18 cellular contexts compared by ENCODE assay signal in the genomic region with DNA sequence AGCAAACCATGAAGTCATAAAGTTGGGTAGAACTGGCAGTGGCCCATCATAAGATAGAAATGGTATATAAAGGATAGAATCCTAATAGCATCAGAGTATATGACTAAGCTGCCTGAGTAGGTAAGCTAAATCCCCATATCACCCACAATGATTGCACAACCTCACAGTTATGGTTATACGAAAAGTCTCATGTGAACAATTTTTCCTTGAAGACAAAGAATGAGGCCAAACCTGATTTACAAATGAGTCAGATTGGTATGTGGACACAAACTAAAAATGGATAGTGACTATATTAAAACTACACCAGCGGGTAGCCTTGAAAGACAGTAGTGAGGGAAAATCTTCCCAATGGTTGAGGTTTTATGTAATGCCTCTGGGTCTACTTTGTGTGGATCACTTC. TPM values are rescaled to one million over a fixed set of nuclear protein-coding genes. Genes with fewer than 3 reads are reported as not detected.
A peak's percentile ranks its signal among the peaks of the same experiment; 100 is the strongest.
DNase-seq lines count a peak whose midpoint lies in the region; ATAC-seq, FAIRE-seq and TF ChIP-seq lines count a peak whose summit lies in the region.
"Had no signal": no experiment of that assay in that cellular context is flagged by ENCODE, and none has a peak within 500 bp of the region (broad histone marks: within the 10 kb centered on the region; RNA-seq: fewer than 3 reads in every experiment).

No MANE protein-coding gene starts in this region.

- H3K9ac ChIP-seq in kidney (ENCODE audit: low read length in 2 of 2) = no peak overlapping the region

- no peaks in the 10 kb centered on the region for H3K9me3 ChIP-seq in kidney (ENCODE audit: control insufficient read depth in 1 of 2, low read length in 2 of 2)
- H3K9me3 ChIP-seq: colonic mucosa, vagina had no signal

- intact Hi-C loops in left cardiac atrium (cut with DNase I) = no loop called here
- intact Hi-C loops in kidney (cut with DNase I) = no loop called here

- H3K27ac ChIP-seq in kidney (ENCODE audit: low read depth in 2 of 2, low read length in 2 of 2) = no peak overlapping the region
- H3K27ac ChIP-seq: colonic mucosa, vagina had no signal

- no peak for TF ChIP-seq POLR2A in NB4 (IDR thresholded peaks at IDR 0.05; ENCODE audit: extremely low read depth, insufficient read length)

- DNase-seq in ELR (ENCODE audit: low read depth) (peak; percentile 49), NB4 (ENCODE audit: low read depth) (peak; percentile 1), renal cortical epithelial cell (ENCODE audit: low read depth) (peak; percentile 56), left cardiac atrium (no peak), kidney (no peak)
- DNase-seq in effector CD4-positive, alpha-beta T cell = no peak
- DNase-seq: activated naive CD4-positive, alpha-beta T cell treated with anti-CD3 and anti-CD28 coated beads, Interleukin-2, amount 10 ng/mL, durations not matched to agents 7 days and 5 days; CD4-positive, CD25-positive, alpha-beta regulatory T cell; colonic mucosa; immature natural killer cell; Karpas-422; NCI-H2029 treated with DMSO at 0.1 percent for 48 hours; NCI-H82; stimulated activated CD4-positive, alpha-beta T cell treated with anti-CD3 and anti-CD28 coated beads, Interleukin-1b, Interleukin-23, amount 100 ng/mL, for 48 hours had no signal

- TF ChIP-seq CTCF in NB4 (IDR thresholded peaks at IDR 0.05; ENCODE audit: low read depth, low read length) (no peak), kidney (IDR thresholded peaks at IDR 0.05; ENCODE audit: borderline replicate concordance, extremely low read depth, insufficient read depth) (no peak)

- no peaks in the 10 kb centered on the region for H3K36me3 ChIP-seq in kidney (ENCODE audit: control insufficient read depth in 1 of 2, insufficient read depth in 2 of 2, low read length in 2 of 2)
- H3K36me3 ChIP-seq: colonic mucosa, vagina had no signal

- H3K4me3 ChIP-seq in NB4 (ENCODE audit: low read depth, low read length) (no peak overlapping the region), kidney (ENCODE audit: low read length in 2 of 2) (no peak overlapping the region)
- H3K4me3 ChIP-seq: colonic mucosa, vagina had no signal

- ATAC-seq in esophagus mucosa (peak; percentile 100), GM21529 (IDR thresholded peaks at IDR 0.05; ENCODE audit: unreplicated experiment) (no peak), left cardiac atrium (no peak)

- FAIRE-seq in kidney (lab: Jason Lieb, UNC) = no peak
- FAIRE-seq: frontal cortex had no signal

- no peaks in the 10 kb centered on the region for H3K4me1 ChIP-seq in kidney (ENCODE audit: control insufficient read depth in 1 of 2, insufficient read depth in 1 of 2, low read depth in 1 of 2, low read length in 2 of 2)
- H3K4me1 ChIP-seq: colonic mucosa, vagina had no signal

RNA-seq across cellular contexts. Expression of gene UFM1, which starts 40.9 kb away (rescaled TPM):
- total RNA-seq in esophagus mucosa (25.7 TPM), renal cortical epithelial cell (77.0 and 130 TPM in 2 replicates), left cardiac atrium (10 to 100 TPM; 27.2 to 40.3 TPM), kidney (60.7 TPM)
- polyA plus RNA-seq in kidney (ENCODE audit: insufficient read depth, low read depth, low replicate concordance) = 39.1 TPM

Comparison
In these comparisons a context has a peak if more than half of its experiments do, and no peak if none do; other contexts are left out.
1. DNase-seq: peak in ELR (single experiment), NB4 (single experiment) and renal cortical epithelial cell (single experiment); none in left cardiac atrium (single experiment), effector CD4-positive, alpha-beta T cell (single experiment) and kidney (single experiment).